Comparison of ENCODE assay signal across 16 cellular contexts in the genomic region with DNA sequence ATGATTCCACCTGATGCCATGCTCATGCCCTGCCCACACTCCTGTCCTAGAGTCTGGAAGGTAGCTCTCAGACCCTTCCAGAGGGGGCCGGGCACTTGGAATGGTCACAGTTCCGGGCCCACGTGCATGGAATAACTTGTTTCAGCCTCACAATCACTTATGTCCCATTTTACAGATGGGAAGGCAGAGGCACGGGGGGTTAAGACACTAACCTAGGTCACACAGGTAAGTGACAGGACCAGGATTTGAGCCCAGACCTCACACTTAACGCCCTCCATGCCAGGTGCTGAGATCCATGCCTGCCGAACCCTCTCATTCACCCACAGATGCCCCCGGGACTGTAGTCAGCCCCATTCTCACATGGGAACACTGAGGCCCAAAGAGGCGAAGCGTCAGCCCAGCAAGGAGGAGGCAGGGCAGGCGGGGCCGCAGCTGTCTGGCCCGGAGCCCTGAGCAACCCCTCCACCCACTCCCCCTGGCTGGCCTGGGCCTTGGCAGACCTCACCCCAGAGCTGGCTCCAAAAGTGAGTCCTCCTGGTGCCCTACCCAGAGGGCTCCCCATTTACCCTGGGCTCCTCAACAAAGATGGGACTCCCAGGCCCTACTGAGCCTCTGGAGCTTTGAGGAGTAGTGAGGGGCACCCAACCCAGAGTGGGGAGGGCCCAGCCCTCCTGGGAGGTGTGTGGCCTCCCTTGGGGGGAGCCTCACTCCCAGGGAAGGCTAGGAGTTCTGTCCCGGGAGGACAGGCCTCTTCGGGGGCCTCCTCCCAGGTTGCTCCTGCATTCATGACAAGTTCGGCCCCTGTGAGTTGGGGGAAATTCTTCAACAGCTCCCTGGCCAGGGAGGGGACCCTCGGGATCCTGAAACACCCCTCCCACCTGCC. TPM values are rescaled to one million over a fixed set of nuclear protein-coding genes. Genes with fewer than 3 reads are reported as not detected.
DNase-seq lines count a peak whose midpoint lies in the region; ATAC-seq, FAIRE-seq and TF ChIP-seq lines count a peak whose summit lies in the region.
"Had no signal": no experiment of that assay in that cellular context is flagged by ENCODE, and none has a peak within 500 bp of the region (broad histone marks: within the 10 kb centered on the region; RNA-seq: fewer than 3 reads in every experiment).

No MANE protein-coding gene starts in this region.

- in situ Hi-C loops in HepG2 (cut with HindIII; ENCODE audit: extremely low pct_ligation_motif_present, low pct_unique_long_range_greater_than_20kb), result no loop called here

- DNase-seq in HepG2 (ENCODE audit: low spot score) (no peak), upper lobe of left lung (no peak), MCF 10A (ENCODE audit: unreplicated experiment) (no peak)
- no peak for DNase-seq in activated CD4-positive, alpha-beta T cell treated with anti-CD3 and anti-CD28 coated beads, Interleukin-2, amount 10 ng/mL, durations not matched to agents 7 days and 5 days
- DNase-seq: activated CD4-positive, CD25-positive, alpha-beta regulatory T cell; effector CD4-positive, alpha-beta T cell; glutamatergic neuron; naive thymus-derived CD8-positive, alpha-beta T cell; NCI-H187 had no signal

- H3K27me3 ChIP-seq in OCI-LY3 (ENCODE audit: low read depth, low read length) (no peaks in the 10 kb centered on the region), HepG2 (ENCODE audit: control insufficient read depth in 1 of 2, insufficient read depth in 2 of 2, low read length in 2 of 2) (no peaks in the 10 kb centered on the region), upper lobe of left lung (no peaks in the 10 kb centered on the region)
- H3K27me3 ChIP-seq: esophagus muscularis mucosa, thyroid gland had no signal

- H3K4me1 ChIP-seq in OCI-LY3 (ENCODE audit: low read length), result peaks cover 50% of the 10 kb centered on the region
- H3K4me1 ChIP-seq in HepG2 (ENCODE audit: insufficient read depth, low read length), result peaks cover 85% of the 10 kb centered on the region
- peaks cover 25 to 67% (median 54%) of the 10 kb centered on the region in 4 donors for H3K4me1 ChIP-seq in upper lobe of left lung

- no peak for FAIRE-seq in HepG2 (lab: Jason Lieb, UNC)

- H3K36me3 Mint-ChIP-seq in activated CD4-positive, alpha-beta T cell treated with anti-CD3 and anti-CD28 coated beads, Interleukin-2, amount 10 ng/mL, durations not matched to agents 7 days and 5 days (ENCODE audit: low read depth), result no peaks in the 10 kb centered on the region
- peaks cover 5% of the 10 kb centered on the region for H3K36me3 Mint-ChIP-seq in MCF 10A (ENCODE audit: insufficient read depth, unreplicated experiment)
- H3K36me3 Mint-ChIP-seq: naive thymus-derived CD8-positive, alpha-beta T cell had no signal

- H3K27ac ChIP-seq in OCI-LY3 (ENCODE audit: low read length) (no peak overlapping the region), HepG2 (ENCODE audit: extremely low read length, insufficient read depth, low read length) (no peak overlapping the region), upper lobe of left lung (peak overlapping the region; percentile 89 to 99 (median 93))
- H3K27ac ChIP-seq: thyroid gland had no signal

- peak overlapping the region; percentile 26; the same call in 1 of the 2 replicates for H3K9ac ChIP-seq in OCI-LY3 (ENCODE audit: low read length)
- H3K9ac ChIP-seq in HepG2 (ENCODE audit: insufficient read depth, low read depth, low read length), result no peak overlapping the region

- TF ChIP-seq CTCF in OCI-LY3 (IDR thresholded peaks at IDR 0.05; ENCODE audit: low read depth, low read length), result no peak
- no peak for TF ChIP-seq CTCF in HepG2 (CRISPR knock-in tag; IDR thresholded peaks at IDR 0.05)
- TF ChIP-seq CTCF in upper lobe of left lung (IDR thresholded peaks at IDR 0.05), result no peak
- TF ChIP-seq CTCF in MCF 10A (IDR thresholded peaks at IDR 0.05; ENCODE audit: unreplicated experiment), result no peak

- BruUV-seq in HepG2 (replicated peaks; lab: Mats Ljungman, UMichigan) (no TSS peak), MCF 10A (replicated peaks; lab: Mats Ljungman, UMichigan) (no TSS peak)

- intact Hi-C loops in HepG2 (cut with micrococcal nuclease; ENCODE audit: unreplicated experiment) (no loop called here), MCF 10A (cut with micrococcal nuclease) (no loop called here)

- no peak for TF ChIP-seq POLR2A in HepG2 (IDR thresholded peaks at IDR 0.05; ENCODE audit: insufficient read depth in 1 of 2, low read depth in 2 of 2, low read length in 2 of 2)
- TF ChIP-seq POLR2A in upper lobe of left lung (IDR thresholded peaks at IDR 0.05), result no peak

- no peak for TF ChIP-seq RAD21 in HepG2 (CRISPR knock-in tag; IDR thresholded peaks at IDR 0.05)

- H3K9me3 ChIP-seq in OCI-LY3 (ENCODE audit: insufficient read depth, low read length) (no peaks in the 10 kb centered on the region), HepG2 (ENCODE audit: low read length) (no peaks in the 10 kb centered on the region), upper lobe of left lung (no peaks in the 10 kb centered on the region)
- H3K9me3 ChIP-seq: esophagus muscularis mucosa, thyroid gland had no signal

- H3K79me2 ChIP-seq in OCI-LY3 (ENCODE audit: low read length) (peaks cover 16% of the 10 kb centered on the region), HepG2 (ENCODE audit: insufficient read depth, low read length) (no peaks in the 10 kb centered on the region)

- H3K36me3 ChIP-seq in OCI-LY3 (replicated peaks; ENCODE audit: low read depth, low read length), result peaks cover 2% of the 10 kb centered on the region
- H3K36me3 ChIP-seq in HepG2 (replicated peaks in 1 of 2; ENCODE audit: control insufficient read depth in 1 of 2, insufficient read depth in 2 of 2, low read length in 2 of 2), result no peaks in the 10 kb centered on the region
- H3K36me3 ChIP-seq in upper lobe of left lung, result no peaks in the 10 kb centered on the region
- H3K36me3 ChIP-seq: esophagus muscularis mucosa, thyroid gland had no signal

- no peaks in the 10 kb centered on the region for H3K9me3 Mint-ChIP-seq in activated CD4-positive, alpha-beta T cell treated with anti-CD3 and anti-CD28 coated beads, Interleukin-2, amount 10 ng/mL, durations not matched to agents 7 days and 5 days
- H3K9me3 Mint-ChIP-seq in MCF 10A (ENCODE audit: unreplicated experiment), result no peaks in the 10 kb centered on the region
- H3K9me3 Mint-ChIP-seq: activated T-helper 17 cell treated with anti-CD3 and anti-CD28 coated beads, Interleukin-2, amount 50 U/mL, for 72 hours; naive thymus-derived CD8-positive, alpha-beta T cell; T-helper 2 cell treated with Interferon-gamma antibody and Interleukin-4, amounts not matched to agents 5 μg/mL and 100 μg/mL, for 36 hours had no signal

- H4K20me1 ChIP-seq in OCI-LY3 (ENCODE audit: insufficient read depth, low read length) (no peaks in the 10 kb centered on the region), HepG2 (ENCODE audit: insufficient read depth, low read length) (no peaks in the 10 kb centered on the region)

- 40% methylated on average over 2 of the region's 16 CpGs for WGBS in HepG2 (ENCODE audit: low lambda C conversion rate)
- 85 to 88% methylated on average over 13 to 16 of the region's 16 CpGs for WGBS in upper lobe of left lung, 2 donors

- no peak overlapping the region for H3K4me3 Mint-ChIP-seq in activated CD4-positive, alpha-beta T cell treated with anti-CD3 and anti-CD28 coated beads, Interleukin-2, amount 10 ng/mL, durations not matched to agents 7 days and 5 days
- no peak overlapping the region for H3K4me3 Mint-ChIP-seq in MCF 10A (ENCODE audit: unreplicated experiment)
- H3K4me3 Mint-ChIP-seq: activated T-helper 17 cell treated with anti-CD3 and anti-CD28 coated beads, Interleukin-2, amount 50 U/mL, for 72 hours; T-helper 2 cell treated with Interferon-gamma antibody and Interleukin-4, amounts not matched to agents 5 μg/mL and 100 μg/mL, for 36 hours had no signal

- POLR2A ChIA-PET in HepG2 (lab: Yijun Ruan, JAX) (interaction anchor here (1.3 kb wide), 1 partner anchor 24 kb away, joined by 3 read pairs; no protein-coding TSS in a partner anchor), MCF 10A (lab: Yijun Ruan, JAX) (interaction anchor here (1.1 to 4.4 kb wide), 3 partner anchors 10 to 20 kb away, joined by 3 to 46 read pairs (median 5); no protein-coding TSS in a partner anchor)
- POLR2A ChIA-PET in activated CD4-positive, alpha-beta T cell treated with anti-CD3 and anti-CD28 coated beads, Interleukin-2, amount 10 ng/mL, durations not matched to agents 7 days and 5 days (lab: Charles Lee), result no interaction called here

- H3K4me1 Mint-ChIP-seq in activated CD4-positive, alpha-beta T cell treated with anti-CD3 and anti-CD28 coated beads, Interleukin-2, amount 10 ng/mL, durations not matched to agents 7 days and 5 days, result peaks cover 25% of the 10 kb centered on the region
- H3K4me1 Mint-ChIP-seq in MCF 10A (ENCODE audit: insufficient read depth, unreplicated experiment), result peaks cover 31% of the 10 kb centered on the region
- H3K4me1 Mint-ChIP-seq: activated T-helper 17 cell treated with anti-CD3 and anti-CD28 coated beads, Interleukin-2, amount 50 U/mL, for 72 hours had no signal

- CTCF ChIA-PET in HepG2 (lab: Yijun Ruan, JAX; ENCODE audit: low intra/inter-chr PET ratio, low total read pairs) (no interaction called here), MCF 10A (lab: Yijun Ruan, JAX) (interaction anchor here (0.6 to 2.0 kb wide), 5 partner anchors 24 to 250 kb away, joined by 3 to 6 read pairs (median 4); no protein-coding TSS in a partner anchor)
- CTCF ChIA-PET in activated CD4-positive, alpha-beta T cell treated with anti-CD3 and anti-CD28 coated beads, Interleukin-2, amount 10 ng/mL, durations not matched to agents 7 days and 5 days (lab: Charles Lee), result no interaction called here

- no peak for TF ChIP-seq EP300 in HepG2 (IDR thresholded peaks at IDR 0.05; ENCODE audit: low read depth in 2 of 2, low read length in 2 of 2)
- TF ChIP-seq EP300 in HepG2 (CRISPR knock-in tag; IDR thresholded peaks at IDR 0.05; ENCODE audit: borderline replicate concordance), result no peak
- no peak for TF ChIP-seq EP300 in upper lobe of left lung (IDR thresholded peaks at IDR 0.05)

- H2AFZ ChIP-seq in OCI-LY3 (ENCODE audit: low read depth, low read length), result peak overlapping the region; percentile 86; the same call in 1 of the 2 replicates
- no peak overlapping the region for H2AFZ ChIP-seq in HepG2 (ENCODE audit: low read length)

- no peak overlapping the region for H3K27ac Mint-ChIP-seq in activated CD4-positive, alpha-beta T cell treated with anti-CD3 and anti-CD28 coated beads, Interleukin-2, amount 10 ng/mL, durations not matched to agents 7 days and 5 days
- no peak overlapping the region for H3K27ac Mint-ChIP-seq in MCF 10A (ENCODE audit: low read depth, unreplicated experiment)
- H3K27ac Mint-ChIP-seq: activated T-helper 17 cell treated with anti-CD3 and anti-CD28 coated beads, Interleukin-2, amount 50 U/mL, for 72 hours; T-helper 2 cell treated with Interferon-gamma antibody and Interleukin-4, amounts not matched to agents 5 μg/mL and 100 μg/mL, for 36 hours had no signal

- H3K4me2 ChIP-seq in OCI-LY3 (ENCODE audit: low read length) (peak overlapping the region; percentile 70), HepG2 (ENCODE audit: low read depth, low read length) (peak overlapping the region; percentile 96; the same call in 1 of the 2 replicates)

- ATAC-seq in HepG2 (no peak), upper lobe of left lung (ENCODE audit: low FRiP score in 2 of 2) (no peak), GM21619 (IDR thresholded peaks at IDR 0.05; ENCODE audit: unreplicated experiment) (no peak)
- ATAC-seq: activated T-helper 17 cell treated with anti-CD3 and anti-CD28 coated beads, Interleukin-2, amount 50 U/mL, for 72 hours had no signal

- peak overlapping the region; percentile 63; the same call in 1 of the 2 replicates for H3K4me3 ChIP-seq in OCI-LY3 (ENCODE audit: low read length)
- peak overlapping the region in 1 of 3 experiments; percentile 77; a peak in 1 of 6 replicates for H3K4me3 ChIP-seq in HepG2 (replicated peaks in 1 of 3; ENCODE audit: insufficient read depth in 1 of 3, low read depth in 2 of 3, low read length in 3 of 3)
- no peak overlapping the region for H3K4me3 ChIP-seq in upper lobe of left lung
- H3K4me3 ChIP-seq: esophagus muscularis mucosa, thyroid gland had no signal

- no peaks in the 10 kb centered on the region for H3K27me3 Mint-ChIP-seq in activated CD4-positive, alpha-beta T cell treated with anti-CD3 and anti-CD28 coated beads, Interleukin-2, amount 10 ng/mL, durations not matched to agents 7 days and 5 days
- H3K27me3 Mint-ChIP-seq in MCF 10A (ENCODE audit: insufficient read depth, unreplicated experiment), result no peaks in the 10 kb centered on the region
- H3K27me3 Mint-ChIP-seq: activated T-helper 17 cell treated with anti-CD3 and anti-CD28 coated beads, Interleukin-2, amount 50 U/mL, for 72 hours had no signal

RNA-seq across cellular contexts. Expression of gene ALDH3B1, which starts 2.4 kb away (rescaled TPM):
- 4.0 and 4.5 TPM in 2 replicates for total RNA-seq in HepG2 (2016; rRNA removed; fragmentation: Illumina TruSeq; extraction: Trizol)
- total RNA-seq in HepG2 (2016; cell fraction: cytosol; rRNA removed; fragmentation: Illumina TruSeq; extraction: Trizol; ENCODE audit: low read depth), result 0.62 and 0.91 TPM in 2 replicates
- 4.3 and 4.5 TPM in 2 replicates for total RNA-seq in HepG2 (2016; cell fraction: insoluble cytoplasmic fraction; rRNA removed; fragmentation: Illumina TruSeq; extraction: Trizol)
- 2.2 and 2.4 TPM in 2 replicates for total RNA-seq in HepG2 (2016; cell fraction: membrane; rRNA removed; fragmentation: Illumina TruSeq; extraction: Trizol)
- total RNA-seq in HepG2 (2016; cell fraction: nucleus; rRNA removed; fragmentation: Illumina TruSeq; extraction: Trizol), result 1.6 and 2.1 TPM in 2 replicates
- polyA plus RNA-seq in HepG2 (2011; rRNA removed), result 5.1 and 6.7 TPM in 2 replicates
- polyA plus RNA-seq in HepG2 (2011; cell fraction: cytosol; rRNA removed), result 2.8 and 5.9 TPM in 2 replicates
- polyA plus RNA-seq in HepG2 (2011; cell fraction: nucleus; rRNA removed), result 5.1 and 6.8 TPM in 2 replicates
- 2.1 and 3.2 TPM in 2 replicates for polyA plus RNA-seq in HepG2 (2012)
- polyA plus RNA-seq in HepG2 (2016; cell fraction: cytosol; fragmentation: Illumina TruSeq; extraction: Trizol; ENCODE audit: low read depth), result 0.81 and 0.85 TPM in 2 replicates
- polyA plus RNA-seq in HepG2 (2016; cell fraction: insoluble cytoplasmic fraction; fragmentation: Illumina TruSeq; extraction: Trizol; ENCODE audit: low read depth), result 4.5 and 4.7 TPM in 2 replicates
- polyA plus RNA-seq in HepG2 (2016; cell fraction: membrane; fragmentation: Illumina TruSeq; extraction: Trizol; ENCODE audit: low read depth), result 1.9 and 2.1 TPM in 2 replicates
- polyA plus RNA-seq in HepG2 (2016; cell fraction: nucleus; fragmentation: Illumina TruSeq; extraction: Trizol; ENCODE audit: insufficient read depth, low read depth), result 4.1 and 4.6 TPM in 2 replicates
- polyA minus RNA-seq in HepG2 (2011; rRNA and poly(A)+ RNA removed; ENCODE audit: low replicate concordance), result 7.3 and 37.4 TPM in 2 replicates
- polyA minus RNA-seq in HepG2 (2011; cell fraction: cytosol; rRNA and poly(A)+ RNA removed), result 2.2 and 3.3 TPM in 2 replicates
- polyA minus RNA-seq in HepG2 (2011; cell fraction: nucleus; rRNA and poly(A)+ RNA removed), result 1.6 and 3.1 TPM in 2 replicates
- total RNA-seq in upper lobe of left lung, result 100 to 1,000 TPM; 107 to 229 (median 185) TPM
- under 1 TPM in 1 of 2 experiments, not detected in 1; 0.15 TPM for total RNA-seq in activated CD4-positive, alpha-beta T cell treated with anti-CD3 and anti-CD28 coated beads, Interleukin-2, amount 10 ng/mL, durations not matched to agents 7 days and 5 days
- total RNA-seq in MCF 10A (2022), result 37.2 and 50.1 TPM in 2 replicates
- total RNA-seq: activated CD8-positive, alpha-beta memory T cell treated with anti-CD3 and anti-CD28 coated beads for 36 hours had no signal

RNA-seq across cellular contexts. Expression of gene UNC93B1, which starts 3.8 kb away (rescaled TPM):
- total RNA-seq in HepG2 (2016; rRNA removed; fragmentation: Illumina TruSeq; extraction: Trizol) (2.3 and 8.8 TPM in 2 replicates), upper lobe of left lung (100 to 1,000 TPM in 4 of 6 donors, 10 to 100 TPM in 2; 99.3 to 186 (median 124) TPM), MCF 10A (2022) (14.7 and 14.9 TPM in 2 replicates)
- total RNA-seq in HepG2 (2016; cell fraction: cytosol; rRNA removed; fragmentation: Illumina TruSeq; extraction: Trizol; ENCODE audit: low read depth), result 3.9 and 4.4 TPM in 2 replicates
- total RNA-seq in HepG2 (2016; cell fraction: insoluble cytoplasmic fraction; rRNA removed; fragmentation: Illumina TruSeq; extraction: Trizol), result 2.9 and 9.2 TPM in 2 replicates
- 4.6 and 5.3 TPM in 2 replicates for total RNA-seq in HepG2 (2016; cell fraction: membrane; rRNA removed; fragmentation: Illumina TruSeq; extraction: Trizol)
- total RNA-seq in HepG2 (2016; cell fraction: nucleus; rRNA removed; fragmentation: Illumina TruSeq; extraction: Trizol), result 10.8 and 10.9 TPM in 2 replicates
- polyA plus RNA-seq in HepG2 (2011; rRNA removed), result 18.9 and 25.3 TPM in 2 replicates
- 14.1 and 18.0 TPM in 2 replicates for polyA plus RNA-seq in HepG2 (2011; cell fraction: cytosol; rRNA removed)
- 71.1 and 107 TPM in 2 replicates for polyA plus RNA-seq in HepG2 (2011; cell fraction: nucleus; rRNA removed)
- polyA plus RNA-seq in HepG2 (2012), result 8.1 and 8.5 TPM in 2 replicates
- 1.5 and 2.4 TPM in 2 replicates for polyA plus RNA-seq in HepG2 (2016; cell fraction: cytosol; fragmentation: Illumina TruSeq; extraction: Trizol; ENCODE audit: low read depth)
- 2.4 and 2.7 TPM in 2 replicates for polyA plus RNA-seq in HepG2 (2016; cell fraction: insoluble cytoplasmic fraction; fragmentation: Illumina TruSeq; extraction: Trizol; ENCODE audit: low read depth)
- 3.0 and 3.2 TPM in 2 replicates for polyA plus RNA-seq in HepG2 (2016; cell fraction: membrane; fragmentation: Illumina TruSeq; extraction: Trizol; ENCODE audit: low read depth)
- polyA plus RNA-seq in HepG2 (2016; cell fraction: nucleus; fragmentation: Illumina TruSeq; extraction: Trizol; ENCODE audit: insufficient read depth, low read depth), result 17.9 and 19.5 TPM in 2 replicates
- 56.7 and 87.2 TPM in 2 replicates for polyA minus RNA-seq in HepG2 (2011; rRNA and poly(A)+ RNA removed; ENCODE audit: low replicate concordance)
- 10.2 and 12.8 TPM in 2 replicates for polyA minus RNA-seq in HepG2 (2011; cell fraction: cytosol; rRNA and poly(A)+ RNA removed)
- polyA minus RNA-seq in HepG2 (2011; cell fraction: nucleus; rRNA and poly(A)+ RNA removed), result 7.0 and 9.1 TPM in 2 replicates
- 10 to 100 TPM; 32.6 to 34.3 TPM for total RNA-seq in activated CD4-positive, alpha-beta T cell treated with anti-CD3 and anti-CD28 coated beads, Interleukin-2, amount 10 ng/mL, durations not matched to agents 7 days and 5 days

RNA-seq across cellular contexts. Expression of gene NDUFS8, which starts 22.7 kb away (rescaled TPM):
- 120 and 158 TPM in 2 replicates for total RNA-seq in HepG2 (2016; rRNA removed; fragmentation: Illumina TruSeq; extraction: Trizol)
- total RNA-seq in HepG2 (2016; cell fraction: cytosol; rRNA removed; fragmentation: Illumina TruSeq; extraction: Trizol; ENCODE audit: low read depth), result 120 and 122 TPM in 2 replicates
- total RNA-seq in HepG2 (2016; cell fraction: insoluble cytoplasmic fraction; rRNA removed; fragmentation: Illumina TruSeq; extraction: Trizol), result 111 and 153 TPM in 2 replicates
- 119 and 125 TPM in 2 replicates for total RNA-seq in HepG2 (2016; cell fraction: membrane; rRNA removed; fragmentation: Illumina TruSeq; extraction: Trizol)
- 68.1 and 87.4 TPM in 2 replicates for total RNA-seq in HepG2 (2016; cell fraction: nucleus; rRNA removed; fragmentation: Illumina TruSeq; extraction: Trizol)
- 96.7 and 101 TPM in 2 replicates for polyA plus RNA-seq in HepG2 (2011; rRNA removed)
- 77.4 and 163 TPM in 2 replicates for polyA plus RNA-seq in HepG2 (2011; cell fraction: cytosol; rRNA removed)
- 142 and 151 TPM in 2 replicates for polyA plus RNA-seq in HepG2 (2011; cell fraction: nucleus; rRNA removed)
- polyA plus RNA-seq in HepG2 (2012), result 65.2 and 96.9 TPM in 2 replicates
- polyA plus RNA-seq in HepG2 (2016; cell fraction: cytosol; fragmentation: Illumina TruSeq; extraction: Trizol; ENCODE audit: low read depth), result 109 and 135 TPM in 2 replicates
- polyA plus RNA-seq in HepG2 (2016; cell fraction: insoluble cytoplasmic fraction; fragmentation: Illumina TruSeq; extraction: Trizol; ENCODE audit: low read depth), result 108 and 124 TPM in 2 replicates
- 110 and 125 TPM in 2 replicates for polyA plus RNA-seq in HepG2 (2016; cell fraction: membrane; fragmentation: Illumina TruSeq; extraction: Trizol; ENCODE audit: low read depth)
- 158 and 161 TPM in 2 replicates for polyA plus RNA-seq in HepG2 (2016; cell fraction: nucleus; fragmentation: Illumina TruSeq; extraction: Trizol; ENCODE audit: insufficient read depth, low read depth)
- polyA minus RNA-seq in HepG2 (2011; rRNA and poly(A)+ RNA removed; ENCODE audit: low replicate concordance), result 172 and 212 TPM in 2 replicates
- 66.2 and 72.5 TPM in 2 replicates for polyA minus RNA-seq in HepG2 (2011; cell fraction: cytosol; rRNA and poly(A)+ RNA removed)
- 33.6 and 40.9 TPM in 2 replicates for polyA minus RNA-seq in HepG2 (2011; cell fraction: nucleus; rRNA and poly(A)+ RNA removed)
- total RNA-seq in upper lobe of left lung, result 100 to 1,000 TPM in 5 of 6 donors, 10 to 100 TPM in 1; 64.5 to 196 (median 143) TPM
- 100 to 1,000 TPM; 116 to 138 TPM for total RNA-seq in activated CD4-positive, alpha-beta T cell treated with anti-CD3 and anti-CD28 coated beads, Interleukin-2, amount 10 ng/mL, durations not matched to agents 7 days and 5 days
- 211 and 229 TPM in 2 replicates for total RNA-seq in MCF 10A (2022)

RNA-seq across cellular contexts. Expression of gene TCIRG1, which starts 31.1 kb away (rescaled TPM):
- total RNA-seq in HepG2 (2016; rRNA removed; fragmentation: Illumina TruSeq; extraction: Trizol) (9.9 and 48.0 TPM in 2 replicates), upper lobe of left lung (100 to 1,000 TPM; 141 to 919 (median 287) TPM), MCF 10A (2022) (10.7 and 12.3 TPM in 2 replicates)
- 10.6 and 10.9 TPM in 2 replicates for total RNA-seq in HepG2 (2016; cell fraction: cytosol; rRNA removed; fragmentation: Illumina TruSeq; extraction: Trizol; ENCODE audit: low read depth)
- 7.6 and 52.5 TPM in 2 replicates for total RNA-seq in HepG2 (2016; cell fraction: insoluble cytoplasmic fraction; rRNA removed; fragmentation: Illumina TruSeq; extraction: Trizol)
- total RNA-seq in HepG2 (2016; cell fraction: membrane; rRNA removed; fragmentation: Illumina TruSeq; extraction: Trizol), result 8.3 and 8.4 TPM in 2 replicates
- 57.2 and 73.6 TPM in 2 replicates for total RNA-seq in HepG2 (2016; cell fraction: nucleus; rRNA removed; fragmentation: Illumina TruSeq; extraction: Trizol)
- polyA plus RNA-seq in HepG2 (2011; rRNA removed), result 69.6 and 97.2 TPM in 2 replicates
- 25.1 and 41.9 TPM in 2 replicates for polyA plus RNA-seq in HepG2 (2011; cell fraction: cytosol; rRNA removed)
- 1,399 and 1,906 TPM in 2 replicates for polyA plus RNA-seq in HepG2 (2011; cell fraction: nucleus; rRNA removed)
- polyA plus RNA-seq in HepG2 (2012), result 23.6 and 37.0 TPM in 2 replicates
- 3.6 and 4.6 TPM in 2 replicates for polyA plus RNA-seq in HepG2 (2016; cell fraction: cytosol; fragmentation: Illumina TruSeq; extraction: Trizol; ENCODE audit: low read depth)
- 7.3 and 10.3 TPM in 2 replicates for polyA plus RNA-seq in HepG2 (2016; cell fraction: insoluble cytoplasmic fraction; fragmentation: Illumina TruSeq; extraction: Trizol; ENCODE audit: low read depth)
- polyA plus RNA-seq in HepG2 (2016; cell fraction: membrane; fragmentation: Illumina TruSeq; extraction: Trizol; ENCODE audit: low read depth), result 5.5 and 6.6 TPM in 2 replicates
- polyA plus RNA-seq in HepG2 (2016; cell fraction: nucleus; fragmentation: Illumina TruSeq; extraction: Trizol; ENCODE audit: insufficient read depth, low read depth), result 176 and 189 TPM in 2 replicates
- polyA minus RNA-seq in HepG2 (2011; rRNA and poly(A)+ RNA removed; ENCODE audit: low replicate concordance), result 49.2 and 98.2 TPM in 2 replicates
- 22.7 and 28.6 TPM in 2 replicates for polyA minus RNA-seq in HepG2 (2011; cell fraction: cytosol; rRNA and poly(A)+ RNA removed)
- 100 and 121 TPM in 2 replicates for polyA minus RNA-seq in HepG2 (2011; cell fraction: nucleus; rRNA and poly(A)+ RNA removed)
- total RNA-seq in activated CD4-positive, alpha-beta T cell treated with anti-CD3 and anti-CD28 coated beads, Interleukin-2, amount 10 ng/mL, durations not matched to agents 7 days and 5 days, result 100 to 1,000 TPM; 286 to 316 TPM

Comparison
In these comparisons a context has a peak if more than half of its experiments do, and no peak if none do; other contexts are left out.
1. H3K27ac ChIP-seq: peak in upper lobe of left lung (4 of 4); none in OCI-LY3 (single experiment) and HepG2 (single experiment).